ENCODE assay signal across 1 cellular context in the genomic region with DNA sequence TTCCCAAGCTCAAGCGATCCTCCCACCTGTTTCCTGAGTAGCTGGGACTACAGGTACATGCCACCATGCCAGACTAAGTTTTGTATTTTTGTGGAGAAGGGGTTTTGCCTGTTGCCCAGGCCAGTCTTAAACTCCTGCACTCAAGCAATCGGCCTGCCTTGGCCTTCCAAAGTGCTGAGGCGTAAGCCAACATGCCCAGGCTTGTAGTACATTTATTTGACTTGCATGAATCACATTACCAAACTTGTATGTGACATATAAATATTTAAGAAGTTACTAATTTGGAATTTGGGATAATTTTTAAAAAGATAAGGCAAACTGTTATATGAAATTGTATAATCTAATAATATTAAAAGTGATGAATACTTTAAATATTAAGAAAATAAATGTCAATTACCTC.
TF ChIP-seq lines count a peak whose summit lies in the region.

No MANE protein-coding gene starts in this region.

TF ChIP-seq in GM23338, 12 proteins besides CTCF, POLR2A, EP300 and RAD21 (continued from another document):
- TF ChIP-seq, protein P1, sequence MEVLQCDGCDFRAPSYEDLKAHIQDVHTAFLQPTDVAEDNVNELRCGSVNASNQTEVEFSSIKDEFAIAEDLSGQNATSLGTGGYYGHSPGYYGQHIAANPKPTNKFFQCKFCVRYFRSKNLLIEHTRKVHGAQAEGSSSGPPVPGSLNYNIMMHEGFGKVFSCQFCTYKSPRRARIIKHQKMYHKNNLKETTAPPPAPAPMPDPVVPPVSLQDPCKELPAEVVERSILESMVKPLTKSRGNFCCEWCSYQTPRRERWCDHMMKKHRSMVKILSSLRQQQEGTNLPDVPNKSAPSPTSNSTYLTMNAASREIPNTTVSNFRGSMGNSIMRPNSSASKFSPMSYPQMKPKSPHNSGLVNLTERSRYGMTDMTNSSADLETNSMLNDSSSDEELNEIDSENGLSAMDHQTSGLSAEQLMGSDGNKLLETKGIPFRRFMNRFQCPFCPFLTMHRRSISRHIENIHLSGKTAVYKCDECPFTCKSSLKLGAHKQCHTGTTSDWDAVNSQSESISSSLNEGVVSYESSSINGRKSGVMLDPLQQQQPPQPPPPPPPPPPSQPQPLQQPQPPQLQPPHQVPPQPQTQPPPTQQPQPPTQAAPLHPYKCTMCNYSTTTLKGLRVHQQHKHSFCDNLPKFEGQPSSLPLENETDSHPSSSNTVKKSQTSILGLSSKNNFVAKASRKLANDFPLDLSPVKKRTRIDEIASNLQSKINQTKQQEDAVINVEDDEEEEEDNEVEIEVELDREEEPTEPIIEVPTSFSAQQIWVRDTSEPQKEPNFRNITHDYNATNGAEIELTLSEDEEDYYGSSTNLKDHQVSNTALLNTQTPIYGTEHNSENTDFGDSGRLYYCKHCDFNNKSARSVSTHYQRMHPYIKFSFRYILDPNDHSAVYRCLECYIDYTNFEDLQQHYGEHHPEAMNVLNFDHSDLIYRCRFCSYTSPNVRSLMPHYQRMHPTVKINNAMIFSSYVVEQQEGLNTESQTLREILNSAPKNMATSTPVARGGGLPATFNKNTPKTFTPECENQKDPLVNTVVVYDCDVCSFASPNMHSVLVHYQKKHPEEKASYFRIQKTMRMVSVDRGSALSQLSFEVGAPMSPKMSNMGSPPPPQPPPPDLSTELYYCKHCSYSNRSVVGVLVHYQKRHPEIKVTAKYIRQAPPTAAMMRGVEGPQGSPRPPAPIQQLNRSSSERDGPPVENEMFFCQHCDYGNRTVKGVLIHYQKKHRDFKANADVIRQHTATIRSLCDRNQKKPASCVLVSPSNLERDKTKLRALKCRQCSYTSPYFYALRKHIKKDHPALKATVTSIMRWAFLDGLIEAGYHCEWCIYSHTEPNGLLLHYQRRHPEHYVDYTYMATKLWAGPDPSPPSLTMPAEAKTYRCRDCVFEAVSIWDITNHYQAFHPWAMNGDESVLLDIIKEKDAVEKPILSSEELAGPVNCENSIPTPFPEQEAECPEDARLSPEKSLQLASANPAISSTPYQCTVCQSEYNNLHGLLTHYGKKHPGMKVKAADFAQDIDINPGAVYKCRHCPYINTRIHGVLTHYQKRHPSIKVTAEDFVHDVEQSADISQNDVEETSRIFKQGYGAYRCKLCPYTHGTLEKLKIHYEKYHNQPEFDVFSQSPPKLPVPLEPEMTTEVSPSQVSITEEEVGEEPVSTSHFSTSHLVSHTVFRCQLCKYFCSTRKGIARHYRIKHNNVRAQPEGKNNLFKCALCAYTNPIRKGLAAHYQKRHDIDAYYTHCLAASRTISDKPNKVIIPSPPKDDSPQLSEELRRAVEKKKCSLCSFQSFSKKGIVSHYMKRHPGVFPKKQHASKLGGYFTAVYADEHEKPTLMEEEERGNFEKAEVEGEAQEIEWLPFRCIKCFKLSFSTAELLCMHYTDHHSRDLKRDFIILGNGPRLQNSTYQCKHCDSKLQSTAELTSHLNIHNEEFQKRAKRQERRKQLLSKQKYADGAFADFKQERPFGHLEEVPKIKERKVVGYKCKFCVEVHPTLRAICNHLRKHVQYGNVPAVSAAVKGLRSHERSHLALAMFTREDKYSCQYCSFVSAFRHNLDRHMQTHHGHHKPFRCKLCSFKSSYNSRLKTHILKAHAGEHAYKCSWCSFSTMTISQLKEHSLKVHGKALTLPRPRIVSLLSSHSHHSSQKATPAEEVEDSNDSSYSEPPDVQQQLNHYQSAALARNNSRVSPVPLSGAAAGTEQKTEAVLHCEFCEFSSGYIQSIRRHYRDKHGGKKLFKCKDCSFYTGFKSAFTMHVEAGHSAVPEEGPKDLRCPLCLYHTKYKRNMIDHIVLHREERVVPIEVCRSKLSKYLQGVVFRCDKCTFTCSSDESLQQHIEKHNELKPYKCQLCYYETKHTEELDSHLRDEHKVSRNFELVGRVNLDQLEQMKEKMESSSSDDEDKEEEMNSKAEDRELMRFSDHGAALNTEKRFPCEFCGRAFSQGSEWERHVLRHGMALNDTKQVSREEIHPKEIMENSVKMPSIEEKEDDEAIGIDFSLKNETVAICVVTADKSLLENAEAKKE (CRISPR knock-in tag; IDR thresholded peaks at IDR 0.05) = no peak
